ENCODE assay signal across 8 cellular contexts in the genomic region with DNA sequence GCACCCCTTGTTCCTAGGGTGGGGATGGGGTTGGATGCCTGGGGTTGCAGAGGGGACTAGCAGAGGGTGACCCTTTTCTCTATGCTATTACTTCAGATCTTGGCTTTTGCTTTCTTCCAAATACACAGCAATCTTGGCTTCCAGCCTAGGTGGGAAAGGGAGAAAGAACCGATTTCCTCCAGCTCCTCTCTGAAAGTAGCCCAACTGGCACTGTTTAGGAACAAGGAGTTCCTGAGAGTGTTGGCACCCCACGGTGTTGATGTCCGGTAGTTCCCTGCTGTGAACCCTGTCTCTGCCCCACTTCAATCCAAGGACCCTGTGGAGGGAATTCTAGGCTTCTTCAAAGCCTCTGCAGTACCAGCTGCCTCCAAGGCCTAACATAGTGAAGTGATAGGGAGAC. TPM values are rescaled to one million over a fixed set of nuclear protein-coding genes. Genes with fewer than 3 reads are reported as not detected.
A peak's percentile ranks its signal among the peaks of the same experiment; 100 is the strongest.
DNase-seq lines count a peak whose midpoint lies in the region; ATAC-seq and TF ChIP-seq lines count a peak whose summit lies in the region.

No MANE protein-coding gene starts in this region.

- H3K4me1 Mint-ChIP-seq in activated CD4-positive, alpha-beta memory T cell treated with anti-CD3 and anti-CD28 coated beads for 36 hours (ENCODE audit: low read depth) = peaks cover 36% of the 10 kb centered on the region

- peak overlapping the region; percentile 99 for H3K4me3 Mint-ChIP-seq in activated CD4-positive, alpha-beta memory T cell treated with anti-CD3 and anti-CD28 coated beads for 36 hours

- H3K36me3 ChIP-seq in H7 (replicated peaks; ENCODE audit: control insufficient read depth, insufficient read depth, low read length) = peaks cover 33% of the 10 kb centered on the region
- peaks cover 7 to 24% (median 20%) of the 10 kb centered on the region in 4 donors for H3K36me3 ChIP-seq in sigmoid colon

- peaks cover 0 to 45% (median 42%) of the 10 kb centered on the region in 4 donors for H3K4me1 ChIP-seq in sigmoid colon

- no peak for TF ChIP-seq EP300 in sigmoid colon (IDR thresholded peaks at IDR 0.05)

- CTCF ChIA-PET in activated CD4-positive, alpha-beta memory T cell treated with anti-CD3 and anti-CD28 coated beads for 36 hours (lab: Charles Lee) = interaction anchor here (0.9 to 3.8 kb wide), 5 partner anchors 15 to 455 kb away, joined by 3 to 31 read pairs (median 4); no protein-coding TSS in a partner anchor

- peaks cover 53% of the 10 kb centered on the region for H3K36me3 Mint-ChIP-seq in activated CD4-positive, alpha-beta memory T cell treated with anti-CD3 and anti-CD28 coated beads for 36 hours

- no peaks in the 10 kb centered on the region for H3K27me3 ChIP-seq in H7 (ENCODE audit: control insufficient read depth, insufficient read depth, low read length)
- no peaks in the 10 kb centered on the region for H3K27me3 ChIP-seq in sigmoid colon

- no peak for TF ChIP-seq CTCF in fibroblast of villous mesenchyme (IDR thresholded peaks at IDR 0.05; ENCODE audit: insufficient read depth, low read depth, low read length)
- TF ChIP-seq CTCF in sigmoid colon (IDR thresholded peaks at IDR 0.05) = no peak
- no peak for TF ChIP-seq CTCF in GM13976 (IDR thresholded peaks at IDR 0.05; ENCODE audit: borderline replicate concordance, control extremely low read depth, extremely low read depth, insufficient read depth, missing control alignments)

- no peak for ATAC-seq in HG03045 (IDR thresholded peaks at IDR 0.05; ENCODE audit: unreplicated experiment)

- no peaks in the 10 kb centered on the region for H3K9me3 ChIP-seq in sigmoid colon

- in situ Hi-C loops in ACHN (cut with HindIII; ENCODE audit: low pct_ligation_motif_present, low pct_unique_long_range_greater_than_20kb, low sequenced_read_pairs) = no loop called here
- in situ Hi-C loops in GM13976 (cut with MboI; ENCODE audit: low sequenced_read_pairs, unreplicated experiment) = no loop called here

- H3K27me3 Mint-ChIP-seq in activated CD4-positive, alpha-beta memory T cell treated with anti-CD3 and anti-CD28 coated beads for 36 hours = no peaks in the 10 kb centered on the region

- H3K27ac ChIP-seq in sigmoid colon = peak overlapping the region; percentile 97 to 100 (median 98)

- H3K4me3 ChIP-seq in H7 (ENCODE audit: insufficient read depth, low read depth, low read length) (no peak overlapping the region), fibroblast of villous mesenchyme (ENCODE audit: low read depth, low read length) (peak overlapping the region; percentile 93), sigmoid colon (peak overlapping the region in 3 of 4 donors; percentile 84 to 99 (median 93))

- intact Hi-C loops in activated CD4-positive, alpha-beta memory T cell treated with anti-CD3 and anti-CD28 coated beads for 36 hours (cut with micrococcal nuclease) = no loop called here
- intact Hi-C loops in sigmoid colon (cut with DNase I) = no loop called here

- 61 to 69% methylated on average over 3 of the region's 3 CpGs for WGBS in sigmoid colon, 2 donors

- no peak for TF ChIP-seq POLR2A in sigmoid colon (IDR thresholded peaks at IDR 0.05)

- DNase-seq in H7 = peak; percentile 49
- no peak for DNase-seq in activated CD4-positive, alpha-beta memory T cell treated with anti-CD3 and anti-CD28 coated beads for 36 hours
- DNase-seq in fibroblast of villous mesenchyme (ENCODE audit: low read depth) = no peak
- DNase-seq in sigmoid colon = peak; percentile 80
- DNase-seq in ACHN = no peak
- DNase-seq in GM13976 (ENCODE audit: low spot score) = no peak
- DNase-seq in T1000 (lab: John Stamatoyannopoulos, UW) = no peak

- peak overlapping the region; percentile 100 for H3K27ac Mint-ChIP-seq in activated CD4-positive, alpha-beta memory T cell treated with anti-CD3 and anti-CD28 coated beads for 36 hours

- H3K9me3 Mint-ChIP-seq in activated CD4-positive, alpha-beta memory T cell treated with anti-CD3 and anti-CD28 coated beads for 36 hours = no peaks in the 10 kb centered on the region

- POLR2A ChIA-PET in activated CD4-positive, alpha-beta memory T cell treated with anti-CD3 and anti-CD28 coated beads for 36 hours (lab: Charles Lee) = interaction anchor here (0.9 to 9.1 kb wide), 3 partner anchors 26 to 126 kb away, joined by 3 to 234 read pairs (median 86); a partner anchor contains a TSS

RNA-seq across cellular contexts. Expression of a gene that starts 1.1 kb away (rescaled TPM):
- total RNA-seq in H7 (2014; rRNA removed; shearing (Covaris generic)) = 271 and 340 TPM in 2 replicates
- total RNA-seq in activated CD4-positive, alpha-beta memory T cell treated with anti-CD3 and anti-CD28 coated beads for 36 hours = 100 to 1,000 TPM; 309 to 314 TPM
- total RNA-seq in fibroblast of villous mesenchyme (117 and 190 TPM in 2 replicates), sigmoid colon (10 to 100 TPM; 44.0 to 70.4 (median 50.4) TPM)
- polyA plus RNA-seq in sigmoid colon = 100 to 1,000 TPM in 1 of 3 donors, 10 to 100 TPM in 2; 16.8 to 128 (median 39.1) TPM

RNA-seq across cellular contexts. Expression of a gene that starts 40.2 kb away (rescaled TPM):
- total RNA-seq in H7 (2014; rRNA removed; shearing (Covaris generic)) = 153 and 160 TPM in 2 replicates
- total RNA-seq in activated CD4-positive, alpha-beta memory T cell treated with anti-CD3 and anti-CD28 coated beads for 36 hours = 10 to 100 TPM; 72.6 to 73.0 TPM
- 36.1 and 39.7 TPM in 2 replicates for total RNA-seq in fibroblast of villous mesenchyme
- total RNA-seq in sigmoid colon = 10 to 100 TPM; 22.8 to 39.7 (median 34.7) TPM
- 10 to 100 TPM; 11.6 to 47.6 (median 24.0) TPM for polyA plus RNA-seq in sigmoid colon

RNA-seq across cellular contexts. Expression of a gene that starts 41.6 kb away (rescaled TPM):
- not detected in 2 replicates for total RNA-seq in H7 (2014; rRNA removed; shearing (Covaris generic))
- total RNA-seq in activated CD4-positive, alpha-beta memory T cell treated with anti-CD3 and anti-CD28 coated beads for 36 hours = not detected
- total RNA-seq in fibroblast of villous mesenchyme (not detected in 2 replicates), sigmoid colon (under 1 TPM; 0.16 to 0.55 (median 0.38) TPM)
- under 1 TPM in 1 of 3 donors, not detected in 2; 0.60 TPM for polyA plus RNA-seq in sigmoid colon

RNA-seq across cellular contexts. Expression of a gene that starts 46.9 kb away (rescaled TPM):
- total RNA-seq in H7 (2014; rRNA removed; shearing (Covaris generic)) = not detected in 2 replicates
- under 1 TPM in 1 of 2 experiments, not detected in 1; 0.53 TPM for total RNA-seq in activated CD4-positive, alpha-beta memory T cell treated with anti-CD3 and anti-CD28 coated beads for 36 hours
- total RNA-seq in fibroblast of villous mesenchyme = not detected in 2 replicates
- 1 to 10 TPM in 1 of 4 donors, not detected in 3; 2.1 TPM for total RNA-seq in sigmoid colon
- not detected for polyA plus RNA-seq in sigmoid colon

RNA-seq across cellular contexts. Expression of a gene that starts 47.7 kb away (rescaled TPM):
- total RNA-seq in H7 (2014; rRNA removed; shearing (Covaris generic)) = 24.0 and 29.0 TPM in 2 replicates
- total RNA-seq in activated CD4-positive, alpha-beta memory T cell treated with anti-CD3 and anti-CD28 coated beads for 36 hours = 10 to 100 TPM; 24.6 to 29.2 TPM
- 35.1 and 47.5 TPM in 2 replicates for total RNA-seq in fibroblast of villous mesenchyme
- total RNA-seq in sigmoid colon = 10 to 100 TPM; 27.1 to 37.8 (median 31.2) TPM
- 10 to 100 TPM; 27.8 to 31.2 (median 28.9) TPM for polyA plus RNA-seq in sigmoid colon

Comparison
In these comparisons a context has a peak if more than half of its experiments do, and no peak if none do; other contexts are left out.
1. DNase-seq: peak in H7 (single experiment) and sigmoid colon (single experiment); none in activated CD4-positive, alpha-beta memory T cell treated with anti-CD3 and anti-CD28 coated beads for 36 hours (single experiment), fibroblast of villous mesenchyme (single experiment), ACHN (single experiment), GM13976 (single experiment) and T1000 (single experiment).